13 cellular contexts compared by ENCODE assay signal in the genomic region with DNA sequence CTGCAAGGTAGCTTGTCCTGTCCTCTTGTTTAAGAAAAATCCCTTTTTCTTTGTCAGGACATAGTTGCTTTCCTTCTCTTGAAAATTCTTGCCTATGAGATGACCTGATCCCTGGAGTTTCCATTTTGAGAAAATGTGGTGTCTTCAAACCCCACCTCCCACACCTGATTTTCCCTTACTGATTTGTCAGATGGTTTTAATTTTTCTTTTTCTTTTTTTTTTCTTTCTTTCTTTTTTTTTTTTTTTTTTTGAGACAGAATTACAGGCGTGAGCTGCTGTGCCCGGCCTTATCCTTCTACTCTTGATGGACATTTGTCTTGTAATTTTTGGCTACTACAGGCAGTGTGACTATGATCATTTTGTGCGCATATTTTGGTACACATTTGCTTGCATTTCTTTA. TPM values are rescaled to one million over a fixed set of nuclear protein-coding genes. Genes with fewer than 3 reads are reported as not detected.
A peak's percentile ranks its signal among the peaks of the same experiment; 100 is the strongest.
DNase-seq lines count a peak whose midpoint lies in the region; ATAC-seq and TF ChIP-seq lines count a peak whose summit lies in the region.
"Had no signal": no experiment of that assay in that cellular context is flagged by ENCODE, and none has a peak within 500 bp of the region (broad histone marks: within the 10 kb centered on the region; RNA-seq: fewer than 3 reads in every experiment).

No MANE protein-coding gene starts in this region.

- H3K27me3 ChIP-seq in cardiac muscle cell (no peaks in the 10 kb centered on the region), right cardiac atrium (ENCODE audit: control insufficient read depth, insufficient read depth) (no peaks in the 10 kb centered on the region), SU-DHL-6 (ENCODE audit: low read length) (no peaks in the 10 kb centered on the region), iPS-18a (ENCODE audit: control insufficient read depth, insufficient read depth, low read length) (no peaks in the 10 kb centered on the region), suprapubic skin (no peaks in the 10 kb centered on the region)

- no peak overlapping the region for H3K9ac ChIP-seq in SU-DHL-6 (ENCODE audit: low read length)
- H3K9ac ChIP-seq in iPS-18a (ENCODE audit: low read length), result no peak overlapping the region
- H3K9ac ChIP-seq: KMS-11 had no signal

- H3F3A ChIP-seq in SU-DHL-6 (ENCODE audit: insufficient read depth), result no peaks in the 10 kb centered on the region

- H3K9me3 ChIP-seq in cardiac muscle cell (ENCODE audit: low read depth), result no peaks in the 10 kb centered on the region
- peaks cover 2% of the 10 kb centered on the region for H3K9me3 ChIP-seq in right cardiac atrium (ENCODE audit: control insufficient read depth, low read length)
- no peaks in the 10 kb centered on the region for H3K9me3 ChIP-seq in SU-DHL-6 (ENCODE audit: insufficient read depth, low read length)
- peaks cover 14% of the 10 kb centered on the region for H3K9me3 ChIP-seq in iPS-18a (ENCODE audit: control insufficient read depth, low read depth, low read length)
- peaks cover 3% of the 10 kb centered on the region for H3K9me3 ChIP-seq in suprapubic skin

- peak overlapping the region; percentile 75 for H3K4me2 ChIP-seq in SU-DHL-6 (ENCODE audit: low read depth, low read length, poor library complexity, severe bottlenecking)
- H3K4me2 ChIP-seq: KMS-11 had no signal

- peaks cover 5% of the 10 kb centered on the region for H3K4me1 Mint-ChIP-seq in activated CD8-positive, alpha-beta T cell treated with anti-CD3 and anti-CD28 coated beads, Interleukin-2, amount 10 ng/mL, durations not matched to agents 7 days and 5 days (ENCODE audit: low read depth)

- WGBS in right cardiac atrium, result 99% methylated on average over 3 of the region's 3 CpGs
- 97% methylated on average over 3 of the region's 3 CpGs for WGBS in suprapubic skin

- H3K4me3 ChIP-seq in cardiac muscle cell (peak overlapping the region; percentile 46), right cardiac atrium (ENCODE audit: low read length) (no peak overlapping the region), SU-DHL-6 (ENCODE audit: insufficient read depth, low read length, poor library complexity, severe bottlenecking) (peak overlapping the region; percentile 88), iPS-18a (ENCODE audit: low read length) (peak overlapping the region; percentile 93), suprapubic skin (peak overlapping the region; percentile 69)

- H3K27ac ChIP-seq in cardiac muscle cell (no peak overlapping the region), right cardiac atrium (ENCODE audit: low read length) (no peak overlapping the region), SU-DHL-6 (ENCODE audit: low read depth, low read length) (no peak overlapping the region), iPS-18a (ENCODE audit: low read length) (no peak overlapping the region), suprapubic skin (no peak overlapping the region)
- H3K27ac ChIP-seq: KMS-11 had no signal

- intact Hi-C loops in right cardiac atrium (cut with DNase I), result no loop called here

- POLR2A ChIA-PET in activated CD8-positive, alpha-beta T cell treated with anti-CD3 and anti-CD28 coated beads, Interleukin-2, amount 10 ng/mL, durations not matched to agents 7 days and 5 days (lab: Charles Lee), result interaction anchor here (2.0 to 3.9 kb wide), 3 partner anchors 13 to 226 kb away, joined by 10 to 93 read pairs (median 13); a partner anchor contains a TSS

- H4K20me1 ChIP-seq in SU-DHL-6 (ENCODE audit: low read depth, low read length), result no peaks in the 10 kb centered on the region

- no peak overlapping the region for H3K4me3 Mint-ChIP-seq in activated CD8-positive, alpha-beta T cell treated with anti-CD3 and anti-CD28 coated beads, Interleukin-2, amount 10 ng/mL, durations not matched to agents 7 days and 5 days
- H3K4me3 Mint-ChIP-seq: activated B cell treated with CpG ODN at 0.5 μM for 24 hours; stimulated activated naive B cell treated with anti-CD40 and anti-IgM and Interleukin-4, amounts not matched to agents 10 μg/mL and 1 μg/mL and 100 μg/mL, for 72 hours had no signal

- H2AFZ ChIP-seq in SU-DHL-6 (ENCODE audit: low read depth, low read length, severe bottlenecking), result no peak overlapping the region

- no peaks in the 10 kb centered on the region for H3K27me3 Mint-ChIP-seq in activated CD8-positive, alpha-beta T cell treated with anti-CD3 and anti-CD28 coated beads, Interleukin-2, amount 10 ng/mL, durations not matched to agents 7 days and 5 days (ENCODE audit: low read depth)
- H3K27me3 Mint-ChIP-seq: activated B cell treated with CpG ODN at 0.5 μM for 24 hours; naive thymus-derived CD4-positive, alpha-beta T cell; stimulated activated naive B cell treated with anti-CD40 and anti-IgM and Interleukin-4, amounts not matched to agents 10 μg/mL and 1 μg/mL and 100 μg/mL, for 72 hours had no signal

- no peaks in the 10 kb centered on the region for H3K9me2 ChIP-seq in SU-DHL-6 (replicated peaks; ENCODE audit: insufficient read depth, low read length)

- no peak overlapping the region for H3K27ac Mint-ChIP-seq in activated CD8-positive, alpha-beta T cell treated with anti-CD3 and anti-CD28 coated beads, Interleukin-2, amount 10 ng/mL, durations not matched to agents 7 days and 5 days
- H3K27ac Mint-ChIP-seq: activated B cell treated with CpG ODN at 0.5 μM for 24 hours; stimulated activated naive B cell treated with anti-CD40 and anti-IgM and Interleukin-4, amounts not matched to agents 10 μg/mL and 1 μg/mL and 100 μg/mL, for 72 hours had no signal

- peaks cover 5% of the 10 kb centered on the region for H3K4me1 ChIP-seq in cardiac muscle cell (ENCODE audit: low read depth)
- peaks cover 5% of the 10 kb centered on the region for H3K4me1 ChIP-seq in right cardiac atrium (ENCODE audit: control insufficient read depth, insufficient read depth, low read length)
- no peaks in the 10 kb centered on the region for H3K4me1 ChIP-seq in iPS-18a (ENCODE audit: control insufficient read depth, low read depth, low read length)
- peaks cover 20% of the 10 kb centered on the region for H3K4me1 ChIP-seq in suprapubic skin

- H3K36me3 ChIP-seq in cardiac muscle cell (no peaks in the 10 kb centered on the region), SU-DHL-6 (ENCODE audit: low read length) (peaks cover 16% of the 10 kb centered on the region), iPS-18a (ENCODE audit: control insufficient read depth, low read depth, low read length) (peaks cover 5% of the 10 kb centered on the region), suprapubic skin (peaks cover 35% of the 10 kb centered on the region)

- TF ChIP-seq EP300 in suprapubic skin (IDR thresholded peaks at IDR 0.05), result no peak

- no peak for TF ChIP-seq CTCF in cardiac muscle cell (IDR thresholded peaks at IDR 0.05; ENCODE audit: low read depth, low read length)
- no peak for TF ChIP-seq CTCF in SU-DHL-6 (IDR thresholded peaks at IDR 0.05; ENCODE audit: insufficient read depth, low read length, poor library complexity, severe bottlenecking)
- TF ChIP-seq CTCF in suprapubic skin (IDR thresholded peaks at IDR 0.05), result no peak

- ATAC-seq in right cardiac atrium (no peak), GM21515 (IDR thresholded peaks at IDR 0.05; ENCODE audit: unreplicated experiment) (no peak)
- no peak for ATAC-seq in activated CD8-positive, alpha-beta T cell treated with anti-CD3 and anti-CD28 coated beads, Interleukin-2, amount 10 ng/mL, durations not matched to agents 7 days and 5 days
- ATAC-seq: naive thymus-derived CD4-positive, alpha-beta T cell; stimulated activated naive B cell treated with anti-CD40 and anti-IgM and Interleukin-4, amounts not matched to agents 10 μg/mL and 1 μg/mL and 100 μg/mL, for 72 hours had no signal

- H3K79me2 ChIP-seq in SU-DHL-6 (ENCODE audit: insufficient read depth, low read length), result peaks cover 16% of the 10 kb centered on the region; the same call in 1 of the 2 replicates

- H3K9me3 Mint-ChIP-seq in activated CD8-positive, alpha-beta T cell treated with anti-CD3 and anti-CD28 coated beads, Interleukin-2, amount 10 ng/mL, durations not matched to agents 7 days and 5 days (ENCODE audit: insufficient read depth), result peaks cover 36% of the 10 kb centered on the region

- H3K36me3 Mint-ChIP-seq in activated CD8-positive, alpha-beta T cell treated with anti-CD3 and anti-CD28 coated beads, Interleukin-2, amount 10 ng/mL, durations not matched to agents 7 days and 5 days (ENCODE audit: low read depth), result peaks cover 48% of the 10 kb centered on the region

- DNase-seq in cardiac muscle cell (ENCODE audit: low read depth in 1 of 2, low spot score in 1 of 2) (no peak), right cardiac atrium (no peak), suprapubic skin (ENCODE audit: low spot score in 2 of 2) (no peak), AG08395 (ENCODE audit: low spot score) (no peak)
- DNase-seq in activated CD8-positive, alpha-beta T cell treated with anti-CD3 and anti-CD28 coated beads, Interleukin-2, amount 10 ng/mL, durations not matched to agents 7 days and 5 days, result no peak
- DNase-seq: activated B cell treated with CpG ODN at 0.5 μM for 24 hours; hippocampal formation; naive thymus-derived CD4-positive, alpha-beta T cell; stimulated activated naive B cell treated with anti-CD40 and anti-IgM and Interleukin-4, amounts not matched to agents 10 μg/mL and 1 μg/mL and 100 μg/mL, for 72 hours had no signal

- CTCF ChIA-PET in activated CD8-positive, alpha-beta T cell treated with anti-CD3 and anti-CD28 coated beads, Interleukin-2, amount 10 ng/mL, durations not matched to agents 7 days and 5 days (lab: Charles Lee), result no interaction called here

- TF ChIP-seq POLR2A in suprapubic skin (IDR thresholded peaks at IDR 0.05), result no peak

RNA-seq across cellular contexts. Expression of a gene that starts 1.2 kb away (rescaled TPM):
- total RNA-seq in cardiac muscle cell (2.3 and 2.5 TPM in 2 replicates), right cardiac atrium (1 to 10 TPM; 2.1 to 3.9 (median 3.6) TPM), suprapubic skin (10 to 100 TPM in 2 of 4 donors, 1 to 10 TPM in 2; 3.5 to 17.0 (median 9.1) TPM)
- polyA plus RNA-seq in cardiac muscle cell (10.7 and 14.0 TPM in 2 replicates), right cardiac atrium (2.6 TPM)
- 1 to 10 TPM; 4.6 to 4.9 TPM for total RNA-seq in activated CD8-positive, alpha-beta T cell treated with anti-CD3 and anti-CD28 coated beads, Interleukin-2, amount 10 ng/mL, durations not matched to agents 7 days and 5 days

RNA-seq across cellular contexts. Expression of a gene that starts 13.7 kb away (rescaled TPM):
- 14.7 and 25.3 TPM in 2 replicates for total RNA-seq in cardiac muscle cell
- polyA plus RNA-seq in cardiac muscle cell, result 13.5 and 14.9 TPM in 2 replicates
- total RNA-seq in right cardiac atrium, result 10 to 100 TPM in 3 of 4 donors, 1 to 10 TPM in 1; 9.6 to 12.5 (median 11.0) TPM
- 4.3 TPM for polyA plus RNA-seq in right cardiac atrium
- 1 to 10 TPM; 3.2 to 7.2 (median 3.8) TPM for total RNA-seq in suprapubic skin
- total RNA-seq in activated CD8-positive, alpha-beta T cell treated with anti-CD3 and anti-CD28 coated beads, Interleukin-2, amount 10 ng/mL, durations not matched to agents 7 days and 5 days, result 1 to 10 TPM; 8.0 to 9.5 TPM
